Comparison of ENCODE assay signal across 21 cellular contexts in the genomic region with DNA sequence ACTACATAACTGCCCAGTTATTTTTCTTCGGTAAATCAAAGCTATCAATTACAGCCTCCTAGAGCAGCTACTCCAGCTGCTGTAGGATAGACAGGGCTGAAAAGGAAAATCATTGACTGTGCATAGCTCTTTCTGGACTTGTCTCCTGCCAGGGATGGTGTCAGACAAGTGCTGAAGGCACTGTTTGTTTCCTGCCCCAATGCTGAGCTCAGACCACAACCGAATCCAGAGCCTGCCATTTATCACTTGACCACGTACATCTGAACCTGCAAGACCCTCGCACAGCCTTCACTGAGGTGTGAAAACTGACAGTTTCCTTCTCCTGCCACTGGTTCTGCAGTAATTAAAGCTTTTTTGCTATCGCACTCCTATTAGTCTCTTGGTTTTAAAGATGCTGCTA.
A peak's percentile ranks its signal among the peaks of the same experiment; 100 is the strongest.
DNase-seq lines count a peak whose midpoint lies in the region; ATAC-seq and TF ChIP-seq lines count a peak whose summit lies in the region.
"Had no signal": no experiment of that assay in that cellular context is flagged by ENCODE, and none has a peak within 500 bp of the region (broad histone marks: within the 10 kb centered on the region; RNA-seq: fewer than 3 reads in every experiment).

No MANE protein-coding gene starts in this region.

- ATAC-seq in stimulated activated naive CD8-positive, alpha-beta T cell treated with anti-CD3 and anti-CD28 coated beads, Interleukin-15, amount 100 ng/mL, for 72 hours, result peak; percentile 15
- no peak for ATAC-seq in stimulated activated naive CD8-positive, alpha-beta T cell treated with anti-CD3 and anti-CD28 coated beads, Interleukin-15, Interleukin-2, amounts not matched to agents 100 U/mL and 50 U/mL, for 24 hours
- peak; percentile 36 for ATAC-seq in left ventricle myocardium superior
- ATAC-seq: foreskin keratinocyte, lower lobe of right lung, natural killer cell had no signal

- H3K4me1 Mint-ChIP-seq in stimulated activated naive CD8-positive, alpha-beta T cell treated with anti-CD3 and anti-CD28 coated beads, Interleukin-15, amount 100 ng/mL, for 72 hours, result no peaks in the 10 kb centered on the region
- H3K4me1 Mint-ChIP-seq: natural killer cell had no signal

- no peak overlapping the region for H3K27ac ChIP-seq in vagina
- H3K27ac ChIP-seq: colonic mucosa, foreskin keratinocyte, lower lobe of right lung had no signal

- no peaks in the 10 kb centered on the region for H3K9me3 Mint-ChIP-seq in stimulated activated naive CD8-positive, alpha-beta T cell treated with anti-CD3 and anti-CD28 coated beads, Interleukin-15, amount 100 ng/mL, for 72 hours
- H3K9me3 Mint-ChIP-seq: CD4-positive, alpha-beta memory T cell; natural killer cell; T-helper 1 cell treated with Interleukin-12 subunit alpha and Interleukin-12 subunit beta and Interleukin-4 antibody, amounts not matched to agents 30 μg/mL and 1 μg/mL, for 36 hours had no signal

- TF ChIP-seq CTCF in vagina (IDR thresholded peaks at IDR 0.05), result no peak

- no peak for DNase-seq in stimulated activated naive CD8-positive, alpha-beta T cell treated with anti-CD3 and anti-CD28 coated beads, Interleukin-15, amount 100 ng/mL, for 72 hours
- no peak for DNase-seq in stimulated activated naive CD8-positive, alpha-beta T cell treated with anti-CD3 and anti-CD28 coated beads, Interleukin-15, Interleukin-2, amounts not matched to agents 100 U/mL and 50 U/mL, for 24 hours
- DNase-seq in NCI-H69 (lab: John Stamatoyannopoulos, UW) (peak; percentile 63), left ventricle myocardium superior (no peak), HPDE6-E6E7 (ENCODE audit: extremely low spot score) (no peak), vagina (ENCODE audit: extremely low spot score in 2 of 2) (no peak), amniotic stem cell (lab: John Stamatoyannopoulos, UW) (no peak)
- no peak for DNase-seq in activated naive CD4-positive, alpha-beta T cell (lab: John Stamatoyannopoulos, UW)
- DNase-seq: activated CD4-positive, alpha-beta T cell treated with anti-CD3 and anti-CD28 coated beads for 1 hour; activated gamma-delta T cell treated with Interleukin-2 at 50 U/mL for 16 hours; aorta; CD4-positive, alpha-beta memory T cell; colonic mucosa; DMS79 treated with DMSO at 0.1 percent for 48 hours; foreskin keratinocyte; HCEC 1CT; lower lobe of right lung; natural killer cell; NCI-H2029; NCI-H774 had no signal

- no peak for TF ChIP-seq POLR2A in vagina (IDR thresholded peaks at IDR 0.05)

- no peak overlapping the region for H3K4me3 Mint-ChIP-seq in stimulated activated naive CD8-positive, alpha-beta T cell treated with anti-CD3 and anti-CD28 coated beads, Interleukin-15, amount 100 ng/mL, for 72 hours
- H3K4me3 Mint-ChIP-seq: CD4-positive, alpha-beta memory T cell; natural killer cell; T-helper 1 cell treated with Interleukin-12 subunit alpha and Interleukin-12 subunit beta and Interleukin-4 antibody, amounts not matched to agents 30 μg/mL and 1 μg/mL, for 36 hours had no signal

- no peak overlapping the region for H3K4me3 ChIP-seq in vagina
- H3K4me3 ChIP-seq: colonic mucosa, lower lobe of right lung had no signal

- H3K4me1 ChIP-seq in vagina, result peaks cover 10% of the 10 kb centered on the region
- H3K4me1 ChIP-seq: colonic mucosa, lower lobe of right lung had no signal

- no peak overlapping the region for H3K27ac Mint-ChIP-seq in stimulated activated naive CD8-positive, alpha-beta T cell treated with anti-CD3 and anti-CD28 coated beads, Interleukin-15, amount 100 ng/mL, for 72 hours
- H3K27ac Mint-ChIP-seq: CD4-positive, alpha-beta memory T cell; natural killer cell; T-helper 1 cell treated with Interleukin-12 subunit alpha and Interleukin-12 subunit beta and Interleukin-4 antibody, amounts not matched to agents 30 μg/mL and 1 μg/mL, for 36 hours had no signal

- no peaks in the 10 kb centered on the region for H3K27me3 ChIP-seq in vagina
- H3K27me3 ChIP-seq: colonic mucosa, foreskin keratinocyte had no signal

- no peaks in the 10 kb centered on the region for H3K36me3 ChIP-seq in vagina
- H3K36me3 ChIP-seq: colonic mucosa, lower lobe of right lung had no signal

- peaks cover 50% of the 10 kb centered on the region for H3K27me3 Mint-ChIP-seq in stimulated activated naive CD8-positive, alpha-beta T cell treated with anti-CD3 and anti-CD28 coated beads, Interleukin-15, amount 100 ng/mL, for 72 hours

- no peaks in the 10 kb centered on the region for H3K9me3 ChIP-seq in vagina
- H3K9me3 ChIP-seq: colonic mucosa, lower lobe of right lung had no signal

- intact Hi-C loops in left ventricle myocardium superior (cut with micrococcal nuclease), result no loop called here
- intact Hi-C loops in vagina (cut with DNase I), result no loop called here
